8 cellular contexts compared by ENCODE assay signal in the genomic region with DNA sequence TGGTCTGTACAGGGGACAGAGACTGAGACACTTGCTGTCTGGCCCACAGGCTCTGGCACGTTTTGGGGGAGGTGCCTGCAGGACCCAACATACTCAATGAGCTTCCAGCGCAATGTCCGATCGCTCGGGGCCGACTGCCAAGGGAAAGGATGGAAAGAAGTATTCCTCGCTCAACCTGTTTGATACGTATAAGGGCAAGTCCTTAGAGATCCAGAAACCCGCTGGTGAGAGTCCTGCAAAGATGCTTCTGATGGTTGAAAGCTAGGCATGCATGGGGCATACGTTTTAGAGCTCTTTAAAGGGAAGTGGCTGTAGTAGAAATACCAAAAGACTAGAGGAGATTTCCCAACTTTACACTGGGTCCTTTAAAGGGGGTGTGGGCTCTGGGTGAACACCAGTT. TPM values are rescaled to one million over a fixed set of nuclear protein-coding genes. Genes with fewer than 3 reads are reported as not detected.
DNase-seq lines count a peak whose midpoint lies in the region; ATAC-seq and TF ChIP-seq lines count a peak whose summit lies in the region.

No MANE protein-coding gene starts in this region.

- DNase-seq in HAP-1 (ENCODE audit: low spot score in 2 of 2) = no peak
- DNase-seq in SIG-M5 treated with dmso at 0.1 percent for 504 hours (lab: John Stamatoyannopoulos, UW; ENCODE audit: unreplicated experiment) = peak; percentile 89
- DNase-seq in epithelial cell of prostate (ENCODE audit: low read depth, low spot score) = no peak
- DNase-seq in gastrocnemius medialis = no peak
- no peak for DNase-seq in glomerular visceral epithelial cell (ENCODE audit: extremely low spot score)
- no peak for DNase-seq in T-helper 9 cell
- DNase-seq in DMS79 treated with DMSO at 0.1 percent for 48 hours (lab: John Stamatoyannopoulos, UW) = no peak
- no peak for DNase-seq in NCI-H82 (lab: John Stamatoyannopoulos, UW)

- intact Hi-C loops in gastrocnemius medialis (cut with DNase I; ENCODE audit: low total_unique reads) = loop anchor here (10.0 kb wide), 1 partner anchor 1008 kb away; a partner anchor contains a TSS

- H3K4me3 ChIP-seq in HAP-1 = peak overlapping the region; percentile 97
- H3K4me3 ChIP-seq in gastrocnemius medialis = no peak overlapping the region

- H3K27me3 ChIP-seq in HAP-1 (ENCODE audit: low read depth) (no peaks in the 10 kb centered on the region), gastrocnemius medialis (no peaks in the 10 kb centered on the region)

- H3K9me3 ChIP-seq in HAP-1 (no peaks in the 10 kb centered on the region), gastrocnemius medialis (no peaks in the 10 kb centered on the region)

- no peak for TF ChIP-seq POLR2A in gastrocnemius medialis (IDR thresholded peaks at IDR 0.05)

- H3K4me1 ChIP-seq in HAP-1 (peaks cover 12% of the 10 kb centered on the region), gastrocnemius medialis (peaks cover 19 to 21% of the 10 kb centered on the region in 2 donors)

- ATAC-seq in gastrocnemius medialis = no peak

- H3K36me3 ChIP-seq in HAP-1 (replicated peaks) = peaks cover 60% of the 10 kb centered on the region
- H3K36me3 ChIP-seq in gastrocnemius medialis = peaks cover 6 to 50% of the 10 kb centered on the region in 2 donors

- no peak for TF ChIP-seq CTCF in gastrocnemius medialis (IDR thresholded peaks at IDR 0.05 in 4 of 5, conservative IDR thresholded peaks at IDR 0.05 in 1 of 5)

- in situ Hi-C loops in HAP-1 (cut with MboI; ENCODE audit: low sequenced_read_pairs) (no loop called here), gastrocnemius medialis (cut with MboI; ENCODE audit: low sequenced_read_pairs in 4 of 4) (no loop called here)

- H3K27ac ChIP-seq in epithelial cell of prostate (peak overlapping the region; percentile 91), gastrocnemius medialis (peak overlapping the region in 3 of 4 donors; percentile 91 to 97 (median 94))

RNA-seq across cellular contexts. Expression of a gene that starts 2.2 kb away (rescaled TPM):
- total RNA-seq in gastrocnemius medialis = 10 to 100 TPM; 38.9 to 67.7 (median 52.0) TPM

RNA-seq across cellular contexts. Expression of a gene that starts 7.6 kb away (rescaled TPM):
- 10 to 100 TPM in 1 of 4 donors, 1 to 10 TPM in 3; 4.3 to 11.0 (median 4.8) TPM for total RNA-seq in gastrocnemius medialis

RNA-seq across cellular contexts. Expression of a gene that starts 29.8 kb away (rescaled TPM):
- total RNA-seq in gastrocnemius medialis = 100 to 1,000 TPM; 305 to 509 (median 459) TPM

RNA-seq across cellular contexts. Expression of a gene that starts 29.9 kb away (rescaled TPM):
- not detected for total RNA-seq in gastrocnemius medialis

RNA-seq across cellular contexts. Expression of a gene that starts 33.0 kb away (rescaled TPM):
- total RNA-seq in gastrocnemius medialis = 1 to 10 TPM; 1.8 to 7.9 (median 2.4) TPM
